ENCODE assay signal across 2 cellular contexts in genomic region chr4:6722891-6723290, GRCh38.
TF ChIP-seq lines count a peak whose summit lies in the region.

No MANE protein-coding gene starts in this region.

TF ChIP-seq in K562, 482 proteins besides CTCF, POLR2A, EP300 and RAD21:
- TF ChIP-seq RBBP5 (IDR thresholded peaks at IDR 0.05; ENCODE audit: borderline replicate concordance, insufficient read depth, low read length, poor library complexity, severe bottlenecking) (no peak), ZNF232 (CRISPR knock-in tag; IDR thresholded peaks at IDR 0.05) (no peak), ZNF146 (CRISPR knock-in tag; IDR thresholded peaks at IDR 0.05; ENCODE audit: unreplicated experiment) (peak; percentile 71), TBP (optimal IDR thresholded peaks at IDR 0.05; ENCODE audit: low read depth, low read length) (no peak)
TF ChIP-seq in K562: peak in this region for 1.

TF ChIP-seq in HepG2, 621 proteins besides CTCF, POLR2A, EP300 and RAD21:
- TF ChIP-seq, protein P1, sequence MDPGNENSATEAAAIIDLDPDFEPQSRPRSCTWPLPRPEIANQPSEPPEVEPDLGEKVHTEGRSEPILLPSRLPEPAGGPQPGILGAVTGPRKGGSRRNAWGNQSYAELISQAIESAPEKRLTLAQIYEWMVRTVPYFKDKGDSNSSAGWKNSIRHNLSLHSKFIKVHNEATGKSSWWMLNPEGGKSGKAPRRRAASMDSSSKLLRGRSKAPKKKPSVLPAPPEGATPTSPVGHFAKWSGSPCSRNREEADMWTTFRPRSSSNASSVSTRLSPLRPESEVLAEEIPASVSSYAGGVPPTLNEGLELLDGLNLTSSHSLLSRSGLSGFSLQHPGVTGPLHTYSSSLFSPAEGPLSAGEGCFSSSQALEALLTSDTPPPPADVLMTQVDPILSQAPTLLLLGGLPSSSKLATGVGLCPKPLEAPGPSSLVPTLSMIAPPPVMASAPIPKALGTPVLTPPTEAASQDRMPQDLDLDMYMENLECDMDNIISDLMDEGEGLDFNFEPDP (CRISPR knock-in tag; conservative IDR thresholded peaks at IDR 0.05): 0 out of 2 replicates have a peak, but pooled peaks have one; percentile 55
- no peak for TF ChIP-seq FOXK2 (IDR thresholded peaks at IDR 0.05)
